14 cellular contexts compared by ENCODE assay signal in genomic region chr17:31078290-31078689, GRCh38.
"Had no signal": no experiment of that assay in that cellular context is flagged by ENCODE, and none has a peak within 500 bp of the region (broad histone marks: within the 10 kb centered on the region; RNA-seq: fewer than 3 reads in every experiment).

No MANE protein-coding gene starts in this region.

- H3K27me3 ChIP-seq: gastroesophageal sphincter had no signal

- H3K36me3 ChIP-seq: gastroesophageal sphincter, thoracic aorta had no signal

- H3K9me3 ChIP-seq: gastroesophageal sphincter, thoracic aorta had no signal

- FAIRE-seq: islet of Langerhans had no signal

- H3K27ac ChIP-seq: epithelial cell of prostate, gastroesophageal sphincter, thoracic aorta had no signal

- ATAC-seq: activated T-cell treated with anti-CD3 and anti-CD28 coated beads, Interleukin-2, amount 50 U/mL, for 4 hours; gastroesophageal sphincter; naive thymus-derived CD4-positive, alpha-beta T cell; stimulated activated effector memory CD8-positive, alpha-beta T cell treated with anti-CD3 and anti-CD28 coated beads, Interleukin-12 subunit alpha, Interleukin-12 subunit beta, amount 100 ng/mL, for 72 hours had no signal

- H3K4me3 ChIP-seq: gastroesophageal sphincter, lung, thoracic aorta had no signal

- DNase-seq: activated CD4-positive, alpha-beta memory T cell treated with anti-CD3 and anti-CD28 coated beads, Interleukin-2, amount 10 ng/mL, durations not matched to agents 7 days and 5 days; activated CD4-positive, alpha-beta T cell treated with anti-CD3 and anti-CD28 coated beads for 4 hours; activated effector memory CD4-positive, alpha-beta T cell treated with Interleukin-2 at 50 U/mL for 16 hours; activated naive CD4-positive, alpha-beta T cell treated with anti-CD3 and anti-CD28 coated beads, Interleukin-2, amount 50 U/mL, for 16 hours; activated T-cell treated with anti-CD3 and anti-CD28 coated beads, Interleukin-2, amount 50 U/mL, for 4 hours; effector memory CD4-positive, alpha-beta T cell; naive thymus-derived CD4-positive, alpha-beta T cell; T-helper 2 cell had no signal

- H3K4me1 ChIP-seq: gastroesophageal sphincter had no signal
